Comparison of ENCODE assay signal across 10 cellular contexts in genomic region chr2:215811409-215812355, GRCh38.
DNase-seq lines count a peak whose midpoint lies in the region; ATAC-seq, FAIRE-seq and TF ChIP-seq lines count a peak whose summit lies in the region.
"Had no signal": no experiment of that assay in that cellular context is flagged by ENCODE, and none has a peak within 500 bp of the region (broad histone marks: within the 10 kb centered on the region; RNA-seq: fewer than 3 reads in every experiment).

No MANE protein-coding gene starts in this region.

- 52 to 73% methylated on average over 3 of the region's 3 CpGs for WGBS in esophagus squamous epithelium, 2 donors

- TF ChIP-seq CTCF in esophagus squamous epithelium (IDR thresholded peaks at IDR 0.05) (no peak), endothelial cell (IDR thresholded peaks at IDR 0.05; ENCODE audit: unreplicated experiment) (no peak)

- intact Hi-C loops in esophagus squamous epithelium (cut with DNase I): no loop called here

- H3K27ac ChIP-seq in esophagus squamous epithelium: no peak overlapping the region
- H3K27ac ChIP-seq: cardiac muscle cell had no signal

- H3K4me3 Mint-ChIP-seq in endothelial cell (ENCODE audit: unreplicated experiment): no peak overlapping the region

- H3K36me3 ChIP-seq in esophagus squamous epithelium (no peaks in the 10 kb centered on the region), H7 (replicated peaks; ENCODE audit: control insufficient read depth, insufficient read depth, low read length) (no peaks in the 10 kb centered on the region)
- H3K36me3 ChIP-seq: cardiac muscle cell had no signal

- H3K27me3 ChIP-seq in esophagus squamous epithelium: no peaks in the 10 kb centered on the region
- no peaks in the 10 kb centered on the region for H3K27me3 ChIP-seq in H7 (ENCODE audit: control insufficient read depth, insufficient read depth, low read length)
- H3K27me3 ChIP-seq: cardiac muscle cell had no signal

- H3K9me3 Mint-ChIP-seq in endothelial cell (ENCODE audit: unreplicated experiment): no peaks in the 10 kb centered on the region

- DNase-seq in GM18507 (ENCODE audit: extremely low spot score, insufficient read length, low read depth) (peak; percentile 42), germinal center (ENCODE audit: low spot score) (peak; percentile 38), esophagus squamous epithelium (lab: John Stamatoyannopoulos, UW) (no peak), H7 (no peak), DMS153 treated with DMSO at 0.1 percent for 48 hours (lab: John Stamatoyannopoulos, UW; ENCODE audit: unreplicated experiment) (no peak), endothelial cell (ENCODE audit: low spot score) (no peak)
- DNase-seq: mesendoderm had no signal

- no peaks in the 10 kb centered on the region for H3K36me3 Mint-ChIP-seq in endothelial cell (ENCODE audit: low read depth, unreplicated experiment)

- H3K4me1 ChIP-seq in esophagus squamous epithelium: no peaks in the 10 kb centered on the region

- no peaks in the 10 kb centered on the region for H3K27me3 Mint-ChIP-seq in endothelial cell (ENCODE audit: unreplicated experiment)

- peak; percentile 96 for FAIRE-seq in GM18507 (lab: Jason Lieb, UNC)

- no peak for TF ChIP-seq POLR2A in esophagus squamous epithelium (IDR thresholded peaks at IDR 0.05)

- H3K9me3 ChIP-seq in esophagus squamous epithelium: no peaks in the 10 kb centered on the region

- H3K27ac Mint-ChIP-seq in endothelial cell (ENCODE audit: unreplicated experiment): no peak overlapping the region

- ATAC-seq in GM21717 (IDR thresholded peaks at IDR 0.05; ENCODE audit: unreplicated experiment) (peak; percentile 97), HG03575 (IDR thresholded peaks at IDR 0.05; ENCODE audit: extremely low read depth, insufficient number of reproducible peaks, low FRiP score, unreplicated experiment) (peak; percentile 93)

- H3K4me3 ChIP-seq in esophagus squamous epithelium (no peak overlapping the region), H7 (ENCODE audit: insufficient read depth, low read depth, low read length) (no peak overlapping the region)
- H3K4me3 ChIP-seq: cardiac muscle cell had no signal

- no peaks in the 10 kb centered on the region for H3K4me1 Mint-ChIP-seq in endothelial cell (ENCODE audit: unreplicated experiment)

Comparison
In these comparisons a context has a peak if more than half of its experiments do, and no peak if none do; other contexts are left out.
1. DNase-seq: peak in GM18507 (single experiment) and germinal center (single experiment); none in esophagus squamous epithelium (single experiment), H7 (single experiment), DMS153 treated with DMSO at 0.1 percent for 48 hours (single experiment) and endothelial cell (single experiment).